In genomic region chr11:122024278-122024677, GRCh38 we compare ENCODE assay signal across 18 cellular contexts.
A peak's percentile ranks its signal among the peaks of the same experiment; 100 is the strongest.
DNase-seq lines count a peak whose midpoint lies in the region; ATAC-seq, FAIRE-seq and TF ChIP-seq lines count a peak whose summit lies in the region.
"Had no signal": no experiment of that assay in that cellular context is flagged by ENCODE, and none has a peak within 500 bp of the region (broad histone marks: within the 10 kb centered on the region; RNA-seq: fewer than 3 reads in every experiment).

No MANE protein-coding gene starts in this region.

- H3K9ac ChIP-seq in GM23248 (peak overlapping the region; percentile 39; the same call in 1 of the 2 replicates), PC-3 (ENCODE audit: low read length) (no peak overlapping the region), keratinocyte (ENCODE audit: control insufficient read depth, extremely low read depth, insufficient read depth, low read length) (no peak overlapping the region), skeletal muscle satellite cell (ENCODE audit: low read depth, low read length) (peak overlapping the region; percentile 34)
- H3K9ac ChIP-seq: BLaER1 treated with 17β-estradiol and CSF1 and Interleukin-3, amounts not matched to agents 10 nM and 100 nM had no signal

- POLR2A ChIA-PET in PC-3 (lab: Charles Lee; ENCODE audit: unreplicated experiment): no interaction called here

- dilution Hi-C loops in keratinocyte (cut with MboI; ENCODE audit: extremely low pct_ligation_motif_present, low sequenced_read_pairs): no loop called here

- intact Hi-C loops in PC-3 (cut with micrococcal nuclease): loop anchor here (5.0 to 10.0 kb wide), 5 partner anchors 63 to 367 kb away; no protein-coding TSS in a partner anchor

- BruUV-seq in PC-3 (replicated peaks; lab: Mats Ljungman, UMichigan): no TSS peak

- no peaks in the 10 kb centered on the region for H3K9me2 ChIP-seq in GM23248 (ENCODE audit: insufficient read depth)
- H3K9me2 ChIP-seq in PC-3 (replicated peaks; ENCODE audit: low read length): no peaks in the 10 kb centered on the region

- H3K4me3 ChIP-seq in GM23248: peak overlapping the region; percentile 28; the same call in 1 of the 2 replicates
- no peak overlapping the region for H3K4me3 ChIP-seq in PC-3 (ENCODE audit: low read length)
- H3K4me3 ChIP-seq in keratinocyte (ENCODE audit: control insufficient read depth in 2 of 3, extremely low read depth in 1 of 3, insufficient read depth in 2 of 3, low read depth in 1 of 3, low read length in 3 of 3): no peak overlapping the region
- H3K4me3 ChIP-seq in skeletal muscle satellite cell (ENCODE audit: low read length): peak overlapping the region; percentile 34
- H3K4me3 ChIP-seq: A549; BLaER1 treated with 17β-estradiol and CSF1 and Interleukin-3, amounts not matched to agents 10 nM and 100 nM; SK-N-MC had no signal

- no peak for DNase-seq in GM23248
- peak; percentile 24 for DNase-seq in PC-3
- no peak for DNase-seq in keratinocyte (ENCODE audit: low read depth, low spot score)
- no peak for DNase-seq in NCI-H524 treated with DMSO at 0.1 percent for 48 hours (lab: John Stamatoyannopoulos, UW)
- no peak for DNase-seq in stimulated activated CD4-positive, alpha-beta T cell treated with anti-CD3 and anti-CD28 coated beads, Interleukin-4, amount 100 ng/mL, for 1 hour
- DNase-seq: DMS79, H7, Karpas-422, NCI-H1417 treated with DMSO at 0.1 percent for 48 hours, NCI-H187 treated with DMSO at 0.1 percent for 48 hours, NCI-H226, NCI-H524 had no signal

- TF ChIP-seq CTCF in PC-3 (conservative IDR thresholded peaks at IDR 0.05; ENCODE audit: low read depth, low read length): no peak
- no peak for TF ChIP-seq CTCF in keratinocyte (optimal IDR thresholded peaks at IDR 0.05 in 1 of 3, IDR thresholded peaks at IDR 0.05 in 1 of 3, conservative IDR thresholded peaks at IDR 0.05 in 1 of 3; ENCODE audit: extremely low read depth in 1 of 3, insufficient read depth in 2 of 3, low read length in 3 of 3)

- H3K79me2 ChIP-seq in GM23248 (ENCODE audit: insufficient read depth) (no peaks in the 10 kb centered on the region), PC-3 (ENCODE audit: low read length) (no peaks in the 10 kb centered on the region), keratinocyte (ENCODE audit: control insufficient read depth, insufficient read depth, low read length) (no peaks in the 10 kb centered on the region)

- peak overlapping the region; percentile 49 for H3K27ac ChIP-seq in GM23248
- no peak overlapping the region for H3K27ac ChIP-seq in PC-3 (ENCODE audit: low read length)
- no peak overlapping the region for H3K27ac ChIP-seq in keratinocyte (ENCODE audit: control insufficient read depth, insufficient read depth, low read length)
- H3K27ac ChIP-seq: A549; BLaER1 treated with 17β-estradiol and CSF1 and Interleukin-3, amounts not matched to agents 10 nM and 100 nM; SK-N-MC had no signal

- no peaks in the 10 kb centered on the region for H4K20me1 ChIP-seq in GM23248 (ENCODE audit: insufficient read depth)
- H4K20me1 ChIP-seq in PC-3 (ENCODE audit: low read length): no peaks in the 10 kb centered on the region
- H4K20me1 ChIP-seq in keratinocyte (ENCODE audit: control insufficient read depth, extremely low read depth, insufficient read depth, low read length): no peaks in the 10 kb centered on the region
- H4K20me1 ChIP-seq: BLaER1 treated with 17β-estradiol and CSF1 and Interleukin-3, amounts not matched to agents 10 nM and 100 nM had no signal

- peak; percentile 9 for FAIRE-seq in keratinocyte (lab: Jason Lieb, UNC)
- FAIRE-seq: A549, D721Med had no signal

- H3F3A ChIP-seq in GM23248 (ENCODE audit: insufficient read depth): peaks cover 86% of the 10 kb centered on the region
- no peaks in the 10 kb centered on the region for H3F3A ChIP-seq in PC-3 (ENCODE audit: low read length, unreplicated experiment)

- H3K4me2 ChIP-seq in GM23248 (ENCODE audit: unreplicated experiment): peak overlapping the region; percentile 54
- peak overlapping the region; percentile 33 for H3K4me2 ChIP-seq in PC-3 (ENCODE audit: low read length)
- H3K4me2 ChIP-seq in keratinocyte (ENCODE audit: control insufficient read depth, extremely low read depth, insufficient read depth, low read depth, low read length): no peak overlapping the region
- H3K4me2 ChIP-seq in skeletal muscle satellite cell (ENCODE audit: low read length): peak overlapping the region; percentile 74
- H3K4me2 ChIP-seq: BLaER1 treated with 17β-estradiol and CSF1 and Interleukin-3, amounts not matched to agents 10 nM and 100 nM had no signal

- WGBS in GM23248 (ENCODE audit: low coverage in 1 of 2, low lambda C conversion rate in 2 of 2, missing lambda C conversion rate in 2 of 2), 2 experiments: 65 to 72% methylated on average over 3 of the region's 3 CpGs

- in situ Hi-C loops in GM23248 (cut with MboI): loop anchor here (10.0 kb wide), 1 partner anchor 181 kb away; no protein-coding TSS in a partner anchor

- H3K4me1 ChIP-seq in GM23248 (ENCODE audit: insufficient read depth) (peaks cover 23% of the 10 kb centered on the region; the same call in 1 of the 2 replicates), PC-3 (ENCODE audit: insufficient read depth, low read length) (0 out of 2 replicates have a peak, but pooled peaks cover 7% of the 10 kb centered on the region), keratinocyte (ENCODE audit: control insufficient read depth, extremely low read depth, insufficient read depth, low read length) (no peaks in the 10 kb centered on the region), skeletal muscle satellite cell (ENCODE audit: control insufficient read depth, insufficient read depth, low read length) (peaks cover 5% of the 10 kb centered on the region)
- H3K4me1 ChIP-seq: A549 had no signal

- H3K36me3 ChIP-seq in GM23248 (ENCODE audit: low read depth) (peaks cover 26% of the 10 kb centered on the region; the same call in 1 of the 2 replicates), PC-3 (ENCODE audit: low read depth, low read length) (no peaks in the 10 kb centered on the region), keratinocyte (ENCODE audit: control insufficient read depth in 2 of 2, extremely low read depth in 1 of 2, insufficient read depth in 2 of 2, low read length in 2 of 2) (no peaks in the 10 kb centered on the region), skeletal muscle satellite cell (ENCODE audit: insufficient read depth, low read length) (peaks cover 10% of the 10 kb centered on the region)
- H3K36me3 ChIP-seq: BLaER1 treated with 17β-estradiol and CSF1 and Interleukin-3, amounts not matched to agents 10 nM and 100 nM had no signal

- CTCF ChIA-PET in PC-3 (lab: Charles Lee): no interaction called here

- ATAC-seq in PC-3 (peak; percentile 49), HG03039 (IDR thresholded peaks at IDR 0.05; ENCODE audit: unreplicated experiment) (no peak)
- ATAC-seq: A549 had no signal

- H3K9me1 ChIP-seq in keratinocyte (ENCODE audit: control insufficient read depth, extremely low read depth, insufficient read depth, low read length): no peaks in the 10 kb centered on the region

- no peaks in the 10 kb centered on the region for H3K9me3 ChIP-seq in GM23248 (ENCODE audit: low read depth)
- no peaks in the 10 kb centered on the region for H3K9me3 ChIP-seq in PC-3 (ENCODE audit: low read length)
- no peaks in the 10 kb centered on the region for H3K9me3 ChIP-seq in keratinocyte (ENCODE audit: control insufficient read depth, low read depth, low read length)
- no peaks in the 10 kb centered on the region for H3K9me3 ChIP-seq in skeletal muscle satellite cell (replicated peaks; ENCODE audit: low read length)
- H3K9me3 ChIP-seq: A549; BLaER1 treated with 17β-estradiol and CSF1 and Interleukin-3, amounts not matched to agents 10 nM and 100 nM had no signal

- H3K27me3 ChIP-seq in GM23248 (replicated peaks; ENCODE audit: insufficient read depth): no peaks in the 10 kb centered on the region
- no peaks in the 10 kb centered on the region for H3K27me3 ChIP-seq in PC-3 (ENCODE audit: low read length)
- no peaks in the 10 kb centered on the region for H3K27me3 ChIP-seq in keratinocyte (ENCODE audit: control insufficient read depth, extremely low read depth, insufficient read depth, low read length)
- H3K27me3 ChIP-seq in skeletal muscle satellite cell (ENCODE audit: control insufficient read depth, insufficient read depth, low read length): no peaks in the 10 kb centered on the region
- H3K27me3 ChIP-seq: BLaER1 treated with 17β-estradiol and CSF1 and Interleukin-3, amounts not matched to agents 10 nM and 100 nM had no signal

- H2AFZ ChIP-seq in GM23248: peak overlapping the region; percentile 73; the same call in 1 of the 2 replicates
- peak overlapping the region; percentile 35 for H2AFZ ChIP-seq in PC-3 (ENCODE audit: low read length)
- H2AFZ ChIP-seq in keratinocyte (ENCODE audit: control insufficient read depth, low read length): no peak overlapping the region

Comparison
In these comparisons a context has a peak if more than half of its experiments do, and no peak if none do; other contexts are left out.
1. H3K4me3 ChIP-seq: peak in GM23248 (single experiment) and skeletal muscle satellite cell (single experiment); none in PC-3 (single experiment) and keratinocyte (0 of 3).
2. H3K9ac ChIP-seq: peak in GM23248 (single experiment) and skeletal muscle satellite cell (single experiment); none in PC-3 (single experiment) and keratinocyte (single experiment).